Comparison of ENCODE assay signal across 17 cellular contexts in the genomic region with DNA sequence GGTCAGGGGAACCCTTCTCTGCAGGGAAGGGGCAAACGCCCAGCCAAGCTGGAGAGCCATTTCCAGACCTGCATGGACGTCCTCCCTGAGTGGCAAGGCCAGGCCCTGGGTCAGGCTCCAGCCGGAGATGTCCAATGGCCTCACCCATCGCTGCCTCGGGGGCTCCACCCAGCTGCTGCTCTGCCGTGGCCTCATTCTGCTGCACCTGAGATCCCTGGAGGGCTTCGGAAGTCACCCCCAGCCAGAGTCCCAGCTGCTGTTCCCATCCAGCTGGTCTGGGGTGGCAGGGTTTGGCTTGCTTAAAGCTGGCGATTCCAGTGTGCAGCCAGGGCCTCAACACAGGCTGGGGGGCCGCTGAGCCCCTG.
A peak's percentile ranks its signal among the peaks of the same experiment; 100 is the strongest.
DNase-seq lines count a peak whose midpoint lies in the region; ATAC-seq and TF ChIP-seq lines count a peak whose summit lies in the region.
"Had no signal": no experiment of that assay in that cellular context is flagged by ENCODE, and none has a peak within 500 bp of the region (broad histone marks: within the 10 kb centered on the region; RNA-seq: fewer than 3 reads in every experiment).

No MANE protein-coding gene starts in this region.

- H3K36me3 ChIP-seq in BLaER1 = no peaks in the 10 kb centered on the region
- H3K36me3 ChIP-seq in Caco-2 (ENCODE audit: control insufficient read depth, insufficient read depth, low read length) = no peaks in the 10 kb centered on the region; the same call in 1 of the 2 replicates
- H3K36me3 ChIP-seq in neural cell (ENCODE audit: insufficient read depth, low read length) = no peaks in the 10 kb centered on the region
- H3K36me3 ChIP-seq in PC-3 (ENCODE audit: low read depth, low read length) = no peaks in the 10 kb centered on the region
- H3K36me3 ChIP-seq: esophagus muscularis mucosa, gastroesophageal sphincter, tibial nerve had no signal

- CTCF ChIA-PET in Caco-2 (lab: Charles Lee) = interaction anchor here (0.5 to 3.4 kb wide), 27 partner anchors 8 to 297 kb away, joined by 3 to 59 read pairs (median 5); no protein-coding TSS in a partner anchor
- CTCF ChIA-PET in PC-3 (lab: Charles Lee) = no interaction called here

- H3K4me1 Mint-ChIP-seq in Caco-2 (ENCODE audit: low read depth, unreplicated experiment) = peaks cover 10% of the 10 kb centered on the region
- peaks cover 40% of the 10 kb centered on the region for H3K4me1 Mint-ChIP-seq in glutamatergic neuron (ENCODE audit: low read depth, unreplicated experiment)
- H3K4me1 Mint-ChIP-seq in stimulated activated naive B cell treated with anti-CD40 and anti-IgM and Interleukin-4, amounts not matched to agents 10 μg/mL and 1 μg/mL and 100 μg/mL, for 72 hours = peaks cover 2 to 9% of the 10 kb centered on the region in 2 donors

- H3K9me2 ChIP-seq in neural cell (ENCODE audit: insufficient read depth, low read length) (no peaks in the 10 kb centered on the region), PC-3 (replicated peaks; ENCODE audit: low read length) (no peaks in the 10 kb centered on the region)

- H3K4me3 Mint-ChIP-seq in Caco-2 (ENCODE audit: unreplicated experiment) = peak overlapping the region; percentile 62
- H3K4me3 Mint-ChIP-seq in glutamatergic neuron (ENCODE audit: unreplicated experiment) = peak overlapping the region; percentile 38
- H3K4me3 Mint-ChIP-seq in stimulated activated naive B cell treated with anti-CD40 and anti-IgM and Interleukin-4, amounts not matched to agents 10 μg/mL and 1 μg/mL and 100 μg/mL, for 72 hours = no peak overlapping the region

- H3K9me3 ChIP-seq in BLaER1 = no peaks in the 10 kb centered on the region
- H3K9me3 ChIP-seq in Caco-2 = no peaks in the 10 kb centered on the region
- H3K9me3 ChIP-seq in neural cell (ENCODE audit: low read length) = no peaks in the 10 kb centered on the region
- no peaks in the 10 kb centered on the region for H3K9me3 ChIP-seq in PC-3 (ENCODE audit: low read length)
- H3K9me3 ChIP-seq: esophagus muscularis mucosa, gastroesophageal sphincter, tibial nerve had no signal

- BruUV-seq in Caco-2 (replicated peaks; lab: Mats Ljungman, UMichigan) = no TSS peak
- BruUV-seq in PC-3 (replicated peaks; lab: Mats Ljungman, UMichigan) = no TSS peak

- no peaks in the 10 kb centered on the region for H3K9me3 Mint-ChIP-seq in Caco-2 (ENCODE audit: unreplicated experiment)
- H3K9me3 Mint-ChIP-seq in glutamatergic neuron (ENCODE audit: unreplicated experiment) = peaks cover 14% of the 10 kb centered on the region
- no peaks in the 10 kb centered on the region for H3K9me3 Mint-ChIP-seq in stimulated activated naive B cell treated with anti-CD40 and anti-IgM and Interleukin-4, amounts not matched to agents 10 μg/mL and 1 μg/mL and 100 μg/mL, for 72 hours

- TF ChIP-seq RAD21 in neural cell (conservative IDR thresholded peaks at IDR 0.05) = no peak

- POLR2A ChIA-PET in Caco-2 (lab: Charles Lee) (interaction anchor here (1.0 to 1.4 kb wide), 5 partner anchors 14 to 190 kb away, joined by 3 to 25 read pairs (median 4); a partner anchor contains a TSS), PC-3 (lab: Charles Lee; ENCODE audit: unreplicated experiment) (no interaction called here)

- H3K27me3 ChIP-seq in BLaER1 = no peaks in the 10 kb centered on the region
- no peaks in the 10 kb centered on the region for H3K27me3 ChIP-seq in Caco-2 (replicated peaks; ENCODE audit: control insufficient read depth, insufficient read depth, low read length)
- H3K27me3 ChIP-seq in neural cell (ENCODE audit: insufficient read depth, low read depth, low read length) = no peaks in the 10 kb centered on the region
- H3K27me3 ChIP-seq in PC-3 (ENCODE audit: low read length) = no peaks in the 10 kb centered on the region
- H3K27me3 ChIP-seq: esophagus muscularis mucosa, gastroesophageal sphincter, tibial nerve had no signal

- H4K20me1 ChIP-seq in BLaER1 = no peaks in the 10 kb centered on the region
- H4K20me1 ChIP-seq in neural cell (ENCODE audit: insufficient read depth) = no peaks in the 10 kb centered on the region
- no peaks in the 10 kb centered on the region for H4K20me1 ChIP-seq in PC-3 (ENCODE audit: low read length)

- peak overlapping the region; percentile 44; the same call in 1 of the 2 replicates for H3K4me2 ChIP-seq in BLaER1
- no peak overlapping the region for H3K4me2 ChIP-seq in neural cell (ENCODE audit: low read length)
- H3K4me2 ChIP-seq in PC-3 (ENCODE audit: low read length) = no peak overlapping the region

- DNase-seq in Caco-2 = no peak
- peak; percentile 22 for DNase-seq in glutamatergic neuron
- no peak for DNase-seq in PC-3
- DNase-seq in stimulated activated naive B cell treated with anti-CD40 and anti-IgM and Interleukin-4, amounts not matched to agents 10 μg/mL and 1 μg/mL and 100 μg/mL, for 72 hours = no peak
- no peak for DNase-seq in SKM-1 treated with dmso at 0.1 percent for 144 hours (lab: John Stamatoyannopoulos, UW; ENCODE audit: unreplicated experiment)
- DNase-seq: activated CD4-positive, alpha-beta T cell treated with anti-CD3 and anti-CD28 coated beads, Interleukin-2, amount 50 U/mL, for 48 hours; AML-193; GM23248; Kasumi-1; NCI-H1048; SIG-M5; stimulated activated naive CD4-positive, alpha-beta T cell had no signal

- no peaks in the 10 kb centered on the region for H3K79me2 ChIP-seq in neural cell (replicated peaks; ENCODE audit: insufficient read depth, low read length)
- no peaks in the 10 kb centered on the region for H3K79me2 ChIP-seq in PC-3 (ENCODE audit: low read length)

- TF ChIP-seq CTCF in Caco-2 (IDR thresholded peaks at IDR 0.05; ENCODE audit: insufficient read depth in 1 of 2, low read depth in 1 of 2, low read length in 1 of 2, severe bottlenecking in 1 of 2, unreplicated experiment in 1 of 2) (no peak), glutamatergic neuron (IDR thresholded peaks at IDR 0.05; ENCODE audit: partially characterized antibody, unreplicated experiment) (no peak), neural cell (IDR thresholded peaks at IDR 0.05; ENCODE audit: poor library complexity, severe bottlenecking) (no peak), PC-3 (conservative IDR thresholded peaks at IDR 0.05; ENCODE audit: low read depth, low read length) (no peak)

- H3K36me3 Mint-ChIP-seq in Caco-2 (ENCODE audit: insufficient read depth, unreplicated experiment) (peaks cover 5% of the 10 kb centered on the region), glutamatergic neuron (ENCODE audit: unreplicated experiment) (no peaks in the 10 kb centered on the region)
- no peaks in the 10 kb centered on the region for H3K36me3 Mint-ChIP-seq in stimulated activated naive B cell treated with anti-CD40 and anti-IgM and Interleukin-4, amounts not matched to agents 10 μg/mL and 1 μg/mL and 100 μg/mL, for 72 hours

- H3K4me3 ChIP-seq in BLaER1 (no peak overlapping the region), Caco-2 (ENCODE audit: low read depth, low read length) (no peak overlapping the region), neural cell (ENCODE audit: low read length) (peak overlapping the region; percentile 54), PC-3 (ENCODE audit: low read length) (no peak overlapping the region)
- H3K4me3 ChIP-seq: esophagus muscularis mucosa, gastroesophageal sphincter, GM23248, tibial nerve had no signal

- no peaks in the 10 kb centered on the region for H3K27me3 Mint-ChIP-seq in Caco-2 (ENCODE audit: insufficient read depth, unreplicated experiment)
- peaks cover 11% of the 10 kb centered on the region for H3K27me3 Mint-ChIP-seq in glutamatergic neuron (ENCODE audit: unreplicated experiment)
- H3K27me3 Mint-ChIP-seq in stimulated activated naive B cell treated with anti-CD40 and anti-IgM and Interleukin-4, amounts not matched to agents 10 μg/mL and 1 μg/mL and 100 μg/mL, for 72 hours = peaks cover 28 to 55% of the 10 kb centered on the region in 2 donors

- no peak overlapping the region for H3K27ac ChIP-seq in BLaER1
- peak overlapping the region; percentile 95 for H3K27ac ChIP-seq in neural cell (ENCODE audit: low read length)
- no peak overlapping the region for H3K27ac ChIP-seq in PC-3 (ENCODE audit: low read length)
- H3K27ac ChIP-seq: esophagus muscularis mucosa, gastroesophageal sphincter, GM23248, tibial nerve had no signal

- no peaks in the 10 kb centered on the region for H3F3A ChIP-seq in neural cell (ENCODE audit: insufficient read depth, low read length, poor library complexity, severe bottlenecking)
- no peaks in the 10 kb centered on the region for H3F3A ChIP-seq in PC-3 (ENCODE audit: low read length, unreplicated experiment)

- intact Hi-C loops in Caco-2 (cut with micrococcal nuclease; ENCODE audit: unreplicated experiment) (no loop called here), PC-3 (cut with micrococcal nuclease) (loop anchor here (10.0 kb wide), 1 partner anchor 132 kb away; no protein-coding TSS in a partner anchor)

- H2AFZ ChIP-seq in neural cell (ENCODE audit: low read depth, low read length) (no peak overlapping the region), PC-3 (ENCODE audit: low read length) (no peak overlapping the region)
- H2AFZ ChIP-seq: GM23248 had no signal

- TF ChIP-seq EP300 in neural cell (conservative IDR thresholded peaks at IDR 0.05; ENCODE audit: poor library complexity, severe bottlenecking) = no peak

- peaks cover 84% of the 10 kb centered on the region for H3K4me1 ChIP-seq in BLaER1
- H3K4me1 ChIP-seq in Caco-2 = peaks cover 34% of the 10 kb centered on the region
- H3K4me1 ChIP-seq in PC-3 (ENCODE audit: insufficient read depth, low read length) = no peaks in the 10 kb centered on the region

- H3K27ac Mint-ChIP-seq in Caco-2 (ENCODE audit: unreplicated experiment) = no peak overlapping the region
- peak overlapping the region; percentile 83 for H3K27ac Mint-ChIP-seq in glutamatergic neuron (ENCODE audit: unreplicated experiment)
- H3K27ac Mint-ChIP-seq in stimulated activated naive B cell treated with anti-CD40 and anti-IgM and Interleukin-4, amounts not matched to agents 10 μg/mL and 1 μg/mL and 100 μg/mL, for 72 hours = no peak overlapping the region

- ATAC-seq in PC-3 = no peak
- ATAC-seq in stimulated activated naive B cell treated with anti-CD40 and anti-IgM and Interleukin-4, amounts not matched to agents 10 μg/mL and 1 μg/mL and 100 μg/mL, for 72 hours (replicated peaks) = no peak
- ATAC-seq: gastroesophageal sphincter had no signal

- no peak overlapping the region for H3K9ac ChIP-seq in BLaER1
- peak overlapping the region; percentile 71 for H3K9ac ChIP-seq in neural cell (ENCODE audit: low read length)
- H3K9ac ChIP-seq in PC-3 (ENCODE audit: low read length) = no peak overlapping the region
- H3K9ac ChIP-seq: GM23248 had no signal

TF ChIP-seq in neural cell, 6 proteins besides CTCF, POLR2A, EP300 and RAD21 (continues in another document):
- TF ChIP-seq SMC3 (conservative IDR thresholded peaks at IDR 0.05; ENCODE audit: poor library complexity) = no peak

Comparison
In these comparisons a context has a peak if more than half of its experiments do, and no peak if none do; other contexts are left out.
1. H3K4me3 Mint-ChIP-seq: peak in Caco-2 (single experiment) and glutamatergic neuron (single experiment); none in stimulated activated naive B cell treated with anti-CD40 and anti-IgM and Interleukin-4, amounts not matched to agents 10 μg/mL and 1 μg/mL and 100 μg/mL, for 72 hours (0 of 2).